29 cellular contexts compared by ENCODE assay signal in the genomic region with DNA sequence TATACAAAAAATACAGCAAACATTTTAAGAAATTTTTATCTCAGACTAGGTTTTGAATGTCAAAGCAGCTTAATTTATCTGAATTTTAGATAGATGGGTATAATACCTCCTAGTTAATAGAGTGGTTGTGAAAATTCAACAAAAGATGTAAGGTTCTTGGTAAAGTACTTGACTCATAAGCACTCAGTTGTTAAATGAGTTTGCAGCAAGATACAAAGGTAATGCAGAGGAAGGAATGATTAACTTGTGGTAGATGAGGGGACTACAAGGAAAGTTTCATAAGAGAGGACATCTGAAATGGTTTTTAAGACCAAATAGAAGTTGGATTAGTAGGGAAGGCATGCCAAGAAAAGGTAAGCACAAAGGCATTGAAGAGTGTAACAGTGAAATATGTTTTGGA.
"Had no signal": no experiment of that assay in that cellular context is flagged by ENCODE, and none has a peak within 500 bp of the region (broad histone marks: within the 10 kb centered on the region; RNA-seq: fewer than 3 reads in every experiment).

No MANE protein-coding gene starts in this region.

- H3K4me1 Mint-ChIP-seq: activated naive CD8-positive, alpha-beta T cell treated with anti-CD3 and anti-CD28 coated beads, Interleukin-2, amount 10 ng/mL, durations not matched to agents 7 days and 5 days; central memory CD8-positive, alpha-beta T cell; IgD-negative memory B cell had no signal

- ATAC-seq: activated T-cell treated with anti-CD3 and anti-CD28 coated beads, Interleukin-2, amount 50 U/mL, for 4 hours; PC-3; Right ventricle myocardium inferior had no signal

- H3K9me3 Mint-ChIP-seq: activated T-cell treated with anti-CD3 and anti-CD28 coated beads, Interleukin-2, amount 50 U/mL, for 4 hours; central memory CD8-positive, alpha-beta T cell had no signal

- H3K9me3 ChIP-seq: ascending aorta, Peyer's patch had no signal

- H3K4me3 Mint-ChIP-seq: activated naive CD8-positive, alpha-beta T cell treated with anti-CD3 and anti-CD28 coated beads, Interleukin-2, amount 10 ng/mL, durations not matched to agents 7 days and 5 days; activated T-cell treated with anti-CD3 and anti-CD28 coated beads, Interleukin-2, amount 50 U/mL, for 4 hours; activated T-helper 1 cell treated with anti-CD3 and anti-CD28 coated beads, Interleukin-12 subunit alpha, Interleukin-12 subunit beta, Interleukin-2, Interleukin-4 antibody, amounts not matched to agents 30 ng/mL and 10 ng/mL and 1 ng/mL, durations not matched to agents 14 hours and 24 hours and 36 hours; central memory CD8-positive, alpha-beta T cell; IgD-negative memory B cell had no signal

- H3K27ac Mint-ChIP-seq: activated naive CD8-positive, alpha-beta T cell treated with anti-CD3 and anti-CD28 coated beads, Interleukin-2, amount 10 ng/mL, durations not matched to agents 7 days and 5 days; activated T-helper 1 cell treated with anti-CD3 and anti-CD28 coated beads, Interleukin-12 subunit alpha, Interleukin-12 subunit beta, Interleukin-2, Interleukin-4 antibody, amounts not matched to agents 30 ng/mL and 10 ng/mL and 1 ng/mL, durations not matched to agents 14 hours and 24 hours and 36 hours; IgD-negative memory B cell had no signal

- H3K27me3 Mint-ChIP-seq: activated naive CD8-positive, alpha-beta T cell treated with anti-CD3 and anti-CD28 coated beads, Interleukin-2, amount 10 ng/mL, durations not matched to agents 7 days and 5 days; central memory CD8-positive, alpha-beta T cell; IgD-negative memory B cell had no signal

- DNase-seq: activated CD4-positive, alpha-beta T cell treated with anti-CD3 and anti-CD28 coated beads for 4 hours; activated CD4-positive, alpha-beta T cell treated with anti-CD3 and anti-CD28 coated beads, Interleukin-2, amount 50 U/mL, for 4 hours; activated CD8-positive, alpha-beta memory T cell treated with anti-CD3 and anti-CD28 coated beads, Interleukin-2, amount 50 U/mL, for 4 hours; activated effector memory CD4-positive, alpha-beta T cell treated with Interleukin-2 at 50 U/mL for 16 hours; activated naive CD4-positive, alpha-beta T cell treated with anti-CD3 and anti-CD28 coated beads, Interleukin-2, amount 50 U/mL, for 16 hours; activated naive CD8-positive, alpha-beta T cell treated with anti-CD3 and anti-CD28 coated beads, Interleukin-2, amount 10 ng/mL, durations not matched to agents 7 days and 5 days; activated T-cell treated with anti-CD3 and anti-CD28 coated beads for 4 hours; activated T-cell treated with anti-CD3 and anti-CD28 coated beads, Interleukin-2, amount 50 U/mL, for 4 hours; amygdala; Karpas-422; KBM-7; NCI-H1048; NCI-H1105 treated with DMSO at 0.1 percent for 48 hours; NCI-H1436; NCI-H1694; NCI-H1930; NCI-H2081 treated with DMSO at 0.1 percent for 48 hours; NCI-H345; NCI-H524 treated with DMSO at 0.1 percent for 48 hours; PC-3; Peyer's patch; SW 1271; T-helper 1 cell; T1000 had no signal
